ENCODE assay signal across 32 cellular contexts in the genomic region with DNA sequence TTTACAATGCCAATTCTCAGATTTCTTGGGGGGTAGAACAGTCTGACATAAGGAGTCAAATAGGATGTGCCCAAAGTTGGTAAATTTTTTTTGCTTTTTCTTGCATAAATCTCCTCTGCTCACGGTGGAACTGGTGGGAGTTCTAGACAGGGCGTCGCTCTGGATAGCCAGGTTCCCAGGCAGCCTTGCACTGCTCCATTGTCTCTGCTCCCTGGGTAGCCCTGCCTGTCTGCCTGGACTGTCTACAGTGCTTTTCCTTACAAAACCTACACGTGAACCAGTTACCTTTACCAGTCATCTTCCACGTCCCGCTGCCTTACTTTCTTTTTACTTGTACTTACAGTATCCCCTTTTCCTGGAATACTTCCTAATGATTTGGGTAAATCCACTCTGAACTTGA.
DNase-seq lines count a peak whose midpoint lies in the region; ATAC-seq and TF ChIP-seq lines count a peak whose summit lies in the region.
"Had no signal": no experiment of that assay in that cellular context is flagged by ENCODE, and none has a peak within 500 bp of the region (broad histone marks: within the 10 kb centered on the region; RNA-seq: fewer than 3 reads in every experiment).

No MANE protein-coding gene starts in this region.

- H3K4me1 Mint-ChIP-seq in activated naive CD4-positive, alpha-beta T cell treated with anti-CD3 and anti-CD28 coated beads, Interleukin-2, amount 50 U/mL, for 24 hours, result peaks cover 7% of the 10 kb centered on the region
- no peaks in the 10 kb centered on the region for H3K4me1 Mint-ChIP-seq in activated naive CD4-positive, alpha-beta T cell treated with anti-CD3 and anti-CD28 coated beads, Interleukin-2, amount 10 ng/mL, durations not matched to agents 7 days and 5 days
- H3K4me1 Mint-ChIP-seq in activated T-helper 17 cell treated with anti-CD3 and anti-CD28 coated beads, Interleukin-2, amount 50 U/mL, for 72 hours, result peaks cover 11% of the 10 kb centered on the region
- H3K4me1 Mint-ChIP-seq in CD4-positive, alpha-beta memory T cell, result peaks cover 0 to 10% (median 5%) of the 10 kb centered on the region in 4 donors

- no peaks in the 10 kb centered on the region for H3K27me3 Mint-ChIP-seq in activated naive CD4-positive, alpha-beta T cell treated with anti-CD3 and anti-CD28 coated beads, Interleukin-2, amount 50 U/mL, for 24 hours
- H3K27me3 Mint-ChIP-seq in activated naive CD4-positive, alpha-beta T cell treated with anti-CD3 and anti-CD28 coated beads, Interleukin-2, amount 10 ng/mL, durations not matched to agents 7 days and 5 days, result no peaks in the 10 kb centered on the region
- no peaks in the 10 kb centered on the region for H3K27me3 Mint-ChIP-seq in activated T-helper 17 cell treated with anti-CD3 and anti-CD28 coated beads, Interleukin-2, amount 50 U/mL, for 72 hours
- no peaks in the 10 kb centered on the region for H3K27me3 Mint-ChIP-seq in CD4-positive, alpha-beta memory T cell
- H3K27me3 Mint-ChIP-seq: activated CD4-positive, alpha-beta memory T cell treated with anti-CD3 and anti-CD28 coated beads, Interleukin-2, amount 10 ng/mL, durations not matched to agents 7 days and 5 days; CD4-positive, CD25-positive, alpha-beta regulatory T cell had no signal

- TF ChIP-seq POLR2A in thyroid gland (IDR thresholded peaks at IDR 0.05), result no peak

- H3K36me3 ChIP-seq in CD4-positive, alpha-beta memory T cell (ENCODE audit: insufficient read depth, low read length), result no peaks in the 10 kb centered on the region
- no peaks in the 10 kb centered on the region for H3K36me3 ChIP-seq in thyroid gland
- H3K36me3 ChIP-seq: brain microvascular endothelial cell, gastrocnemius medialis, right atrium auricular region, vagina had no signal

- H3K4me1 ChIP-seq in CD4-positive, alpha-beta memory T cell (ENCODE audit: insufficient read depth, low read length), result no peaks in the 10 kb centered on the region
- no peaks in the 10 kb centered on the region for H3K4me1 ChIP-seq in thyroid gland
- H3K4me1 ChIP-seq: A549, gastrocnemius medialis, right atrium auricular region, testis, vagina had no signal

- H3K27ac Mint-ChIP-seq in activated naive CD4-positive, alpha-beta T cell treated with anti-CD3 and anti-CD28 coated beads, Interleukin-2, amount 50 U/mL, for 24 hours, result peak overlapping the region; percentile 31
- H3K27ac Mint-ChIP-seq in activated naive CD4-positive, alpha-beta T cell treated with anti-CD3 and anti-CD28 coated beads, Interleukin-2, amount 10 ng/mL, durations not matched to agents 7 days and 5 days, result no peak overlapping the region
- peak overlapping the region; percentile 17 for H3K27ac Mint-ChIP-seq in activated T-helper 17 cell treated with anti-CD3 and anti-CD28 coated beads, Interleukin-2, amount 50 U/mL, for 72 hours
- H3K27ac Mint-ChIP-seq in CD4-positive, alpha-beta memory T cell, result peak overlapping the region in 1 of 7 donors; percentile 37
- H3K27ac Mint-ChIP-seq: activated CD4-positive, alpha-beta memory T cell treated with anti-CD3 and anti-CD28 coated beads, Interleukin-2, amount 10 ng/mL, durations not matched to agents 7 days and 5 days; activated naive CD4-positive, alpha-beta T cell treated with anti-CD3 and anti-CD28 coated beads for 36 hours; CD4-positive, CD25-positive, alpha-beta regulatory T cell; T-helper 1 cell treated with Interleukin-12 subunit alpha and Interleukin-12 subunit beta and Interleukin-4 antibody, amounts not matched to agents 30 μg/mL and 1 μg/mL, for 36 hours had no signal

- no peaks in the 10 kb centered on the region for H3K27me3 ChIP-seq in CD4-positive, alpha-beta memory T cell (ENCODE audit: insufficient read depth, low read length)
- no peaks in the 10 kb centered on the region for H3K27me3 ChIP-seq in thyroid gland
- H3K27me3 ChIP-seq: brain microvascular endothelial cell, gastrocnemius medialis, right atrium auricular region, testis, vagina had no signal

- no peak overlapping the region for H3K4me3 ChIP-seq in CD4-positive, alpha-beta memory T cell (ENCODE audit: low read length in 2 of 2)
- no peak overlapping the region for H3K4me3 ChIP-seq in thyroid gland (replicated peaks in 1 of 3)
- H3K4me3 ChIP-seq: A549, gastrocnemius medialis, GM23248, PC-9, right atrium auricular region, testis, vagina had no signal

- ATAC-seq in activated T-helper 17 cell treated with anti-CD3 and anti-CD28 coated beads, Interleukin-2, amount 50 U/mL, for 72 hours (replicated peaks), result no peak
- no peak for ATAC-seq in stimulated activated naive CD8-positive, alpha-beta T cell treated with anti-CD3 and anti-CD28 coated beads, Interleukin-15, Interleukin-2, amounts not matched to agents 100 U/mL and 50 U/mL, for 24 hours
- ATAC-seq in GM18502 (IDR thresholded peaks at IDR 0.05; ENCODE audit: poor library complexity, unreplicated experiment), result no peak
- ATAC-seq: A549, gastrocnemius medialis, left lobe of liver, Right ventricle myocardium inferior, SK-N-SH treated with all-trans-retinoic acid at 6 μM for 48 hours had no signal

- no peak overlapping the region for H3K4me3 Mint-ChIP-seq in activated naive CD4-positive, alpha-beta T cell treated with anti-CD3 and anti-CD28 coated beads, Interleukin-2, amount 50 U/mL, for 24 hours
- no peak overlapping the region for H3K4me3 Mint-ChIP-seq in activated naive CD4-positive, alpha-beta T cell treated with anti-CD3 and anti-CD28 coated beads, Interleukin-2, amount 10 ng/mL, durations not matched to agents 7 days and 5 days
- H3K4me3 Mint-ChIP-seq in activated T-helper 17 cell treated with anti-CD3 and anti-CD28 coated beads, Interleukin-2, amount 50 U/mL, for 72 hours, result no peak overlapping the region
- no peak overlapping the region for H3K4me3 Mint-ChIP-seq in CD4-positive, alpha-beta memory T cell
- H3K4me3 Mint-ChIP-seq: activated CD4-positive, alpha-beta memory T cell treated with anti-CD3 and anti-CD28 coated beads, Interleukin-2, amount 10 ng/mL, durations not matched to agents 7 days and 5 days; activated naive CD4-positive, alpha-beta T cell treated with anti-CD3 and anti-CD28 coated beads for 36 hours; CD4-positive, CD25-positive, alpha-beta regulatory T cell; T-helper 1 cell treated with Interleukin-12 subunit alpha and Interleukin-12 subunit beta and Interleukin-4 antibody, amounts not matched to agents 30 μg/mL and 1 μg/mL, for 36 hours had no signal

- no peak for DNase-seq in activated naive CD4-positive, alpha-beta T cell treated with anti-CD3 and anti-CD28 coated beads, Interleukin-2, amount 10 ng/mL, durations not matched to agents 7 days and 5 days
- DNase-seq in left kidney (ENCODE audit: low read depth, low spot score) (peak; percentile 39), thyroid gland (no peak)
- no peak for DNase-seq in stimulated activated naive CD8-positive, alpha-beta T cell treated with anti-CD3 and anti-CD28 coated beads, Interleukin-15, Interleukin-2, amounts not matched to agents 100 U/mL and 50 U/mL, for 24 hours
- DNase-seq in CD4-positive, alpha-beta memory T cell, result no peak
- DNase-seq: activated CD4-positive, alpha-beta memory T cell treated with anti-CD3 and anti-CD28 coated beads, Interleukin-2, amount 10 ng/mL, durations not matched to agents 7 days and 5 days; activated CD4-positive, CD25-positive, alpha-beta regulatory T cell treated with anti-CD3 and anti-CD28 coated beads, Interleukin-2, amount 50 U/mL, for 72 hours; activated CD8-positive, alpha-beta memory T cell treated with anti-CD3 and anti-CD28 coated beads, Interleukin-2, amount 50 U/mL, for 4 hours; activated naive CD4-positive, alpha-beta T cell treated with anti-CD3 and anti-CD28 coated beads for 36 hours; AML-193; brain microvascular endothelial cell; CD4-positive, CD25-positive, alpha-beta regulatory T cell; gastrocnemius medialis; GM23248; KBM-7; NCI-H1105; NCI-H2029 treated with DMSO at 0.1 percent for 48 hours; NK-92 treated with Interleukin-12 subunit alpha and Interleukin-12 subunit beta, amount 100 ng/mL, for 24 hours; PC-9; small intestine; stimulated activated naive CD4-positive, alpha-beta T cell; testis had no signal

- H3K9me3 ChIP-seq in CD4-positive, alpha-beta memory T cell (ENCODE audit: control insufficient read depth in 1 of 2, low read length in 2 of 2), result no peaks in the 10 kb centered on the region
- H3K9me3 ChIP-seq in thyroid gland, result no peaks in the 10 kb centered on the region
- H3K9me3 ChIP-seq: A549, gastrocnemius medialis, testis, vagina had no signal

- TF ChIP-seq CTCF in thyroid gland (IDR thresholded peaks at IDR 0.05), result no peak

- intact Hi-C loops in CD4-positive, alpha-beta memory T cell (cut with micrococcal nuclease), result no loop called here
- intact Hi-C loops in thyroid gland (cut with DNase I), result no loop called here

- POLR2A ChIA-PET in CD4-positive, alpha-beta memory T cell (lab: Charles Lee; ENCODE audit: partially characterized antibody), result no interaction called here

- peaks cover 4% of the 10 kb centered on the region for H3K9me3 Mint-ChIP-seq in activated naive CD4-positive, alpha-beta T cell treated with anti-CD3 and anti-CD28 coated beads, Interleukin-2, amount 50 U/mL, for 24 hours
- no peaks in the 10 kb centered on the region for H3K9me3 Mint-ChIP-seq in activated naive CD4-positive, alpha-beta T cell treated with anti-CD3 and anti-CD28 coated beads, Interleukin-2, amount 10 ng/mL, durations not matched to agents 7 days and 5 days
- no peaks in the 10 kb centered on the region for H3K9me3 Mint-ChIP-seq in activated T-helper 17 cell treated with anti-CD3 and anti-CD28 coated beads, Interleukin-2, amount 50 U/mL, for 72 hours
- H3K9me3 Mint-ChIP-seq in CD4-positive, alpha-beta memory T cell, result peaks cover 0 to 4% (median 2%) of the 10 kb centered on the region in 8 donors
- H3K9me3 Mint-ChIP-seq: activated CD4-positive, alpha-beta memory T cell treated with anti-CD3 and anti-CD28 coated beads, Interleukin-2, amount 10 ng/mL, durations not matched to agents 7 days and 5 days; T-helper 1 cell treated with Interleukin-12 subunit alpha and Interleukin-12 subunit beta and Interleukin-4 antibody, amounts not matched to agents 30 μg/mL and 1 μg/mL, for 36 hours had no signal

- CTCF ChIA-PET in activated naive CD4-positive, alpha-beta T cell treated with anti-CD3 and anti-CD28 coated beads, Interleukin-2, amount 10 ng/mL, durations not matched to agents 7 days and 5 days (lab: Charles Lee), result no interaction called here
- CTCF ChIA-PET in CD4-positive, alpha-beta memory T cell (lab: Charles Lee; ENCODE audit: partially characterized antibody), result no interaction called here

- H3K27ac ChIP-seq in CD4-positive, alpha-beta memory T cell (ENCODE audit: low read depth, low read length), result no peak overlapping the region
- no peak overlapping the region for H3K27ac ChIP-seq in thyroid gland
- H3K27ac ChIP-seq: A549, brain microvascular endothelial cell, gastrocnemius medialis, GM23248, PC-9, right atrium auricular region, testis, vagina had no signal

- 91 to 92% methylated on average over 6 of the region's 6 CpGs for WGBS in thyroid gland, 2 donors

- peaks cover 9% of the 10 kb centered on the region for H3K36me3 Mint-ChIP-seq in activated naive CD4-positive, alpha-beta T cell treated with anti-CD3 and anti-CD28 coated beads, Interleukin-2, amount 50 U/mL, for 24 hours
- H3K36me3 Mint-ChIP-seq in activated naive CD4-positive, alpha-beta T cell treated with anti-CD3 and anti-CD28 coated beads, Interleukin-2, amount 10 ng/mL, durations not matched to agents 7 days and 5 days, result peaks cover 1% of the 10 kb centered on the region
- H3K36me3 Mint-ChIP-seq in activated T-helper 17 cell treated with anti-CD3 and anti-CD28 coated beads, Interleukin-2, amount 50 U/mL, for 72 hours (ENCODE audit: low read depth), result peaks cover 11% of the 10 kb centered on the region
- H3K36me3 Mint-ChIP-seq in CD4-positive, alpha-beta memory T cell, result peaks cover 2 to 23% of the 10 kb centered on the region in 2 donors
